1 cellular context compared by ENCODE assay signal in genomic region chr4:113644398-113644797, GRCh38.
TF ChIP-seq lines count a peak whose summit lies in the region.

No MANE protein-coding gene starts in this region.

TF ChIP-seq in WTC11, 78 proteins besides CTCF, POLR2A, EP300 and RAD21 (continued from another document):
- TF ChIP-seq AFF4 (CRISPR knock-in tag; IDR thresholded peaks at IDR 0.05; ENCODE audit: borderline replicate concordance) = no peak
